In genomic region chr9:118209343-118209742, GRCh38 we compare ENCODE assay signal across 13 cellular contexts.
"Had no signal": no experiment of that assay in that cellular context is flagged by ENCODE, and none has a peak within 500 bp of the region (broad histone marks: within the 10 kb centered on the region; RNA-seq: fewer than 3 reads in every experiment).

No MANE protein-coding gene starts in this region.

- H3K27me3 ChIP-seq: dorsolateral prefrontal cortex, spleen had no signal

- H3K4me1 ChIP-seq: spleen had no signal

- H3K36me3 ChIP-seq: spleen had no signal

- DNase-seq: activated B cell treated with CpG ODN at 0.5 μM for 24 hours; activated CD4-positive, alpha-beta memory T cell treated with anti-CD3 and anti-CD28 coated beads for 36 hours; activated CD4-positive, alpha-beta T cell treated with anti-CD3 and anti-CD28 coated beads for 4 hours; activated naive CD4-positive, alpha-beta T cell; activated naive CD8-positive, alpha-beta T cell treated with anti-CD3 and anti-CD28 coated beads for 36 hours; amniotic stem cell; foreskin fibroblast; posterior cingulate gyrus; retina; spleen; stimulated activated naive B cell treated with anti-CD40 and anti-IgM and Interleukin-4, amounts not matched to agents 10 μg/mL and 1 μg/mL and 100 μg/mL, for 72 hours had no signal

- H3K4me3 ChIP-seq: dorsolateral prefrontal cortex, spleen had no signal

- H3K27ac ChIP-seq: epithelial cell of prostate, spleen had no signal
